ENCODE assay signal across 8 cellular contexts in genomic region chr12:6556496-6556817, GRCh38. TPM values are rescaled to one million over a fixed set of nuclear protein-coding genes. Genes with fewer than 3 reads are reported as not detected.
DNase-seq lines count a peak whose midpoint lies in the region; TF ChIP-seq lines count a peak whose summit lies in the region.
"Not testable (repeated sequence)": the region's sequence is repeated elsewhere in the genome, so short reads cannot be mapped to it uniquely, and the experiment has no call there.

No MANE protein-coding gene starts in this region.

- TF ChIP-seq POLR2A in stomach (IDR thresholded peaks at IDR 0.05): not testable (repeated sequence)

- not testable (repeated sequence) for H3K9me3 Mint-ChIP-seq in HFFc6; T-helper 2 cell treated with Interferon-gamma antibody and Interleukin-4, amounts not matched to agents 5 μg/mL and 100 μg/mL, for 36 hours; activated naive CD4-positive, alpha-beta T cell treated with anti-CD3 and anti-CD28 coated beads, Interleukin-2, amount 10 ng/mL, durations not matched to agents 7 days and 5 days; immature natural killer cell; neural crest cell

- CTCF ChIA-PET in activated naive CD4-positive, alpha-beta T cell treated with anti-CD3 and anti-CD28 coated beads, Interleukin-2, amount 10 ng/mL, durations not matched to agents 7 days and 5 days (lab: Charles Lee): interaction anchor here (0.8 to 15.0 kb wide), 6 partner anchors 11 to 133 kb away, joined by 3 to 128 read pairs (median 11); partner anchors contain the start of genes GAPDH, NOP2 and VAMP1

- H3K4me3 Mint-ChIP-seq in HFFc6 (peak overlapping the region; percentile 98), immature natural killer cell (peak overlapping the region; percentile 88 to 94 (median 92)), neural crest cell (peak overlapping the region; percentile 94)
- peak overlapping the region; percentile 87 for H3K4me3 Mint-ChIP-seq in T-helper 2 cell treated with Interferon-gamma antibody and Interleukin-4, amounts not matched to agents 5 μg/mL and 100 μg/mL, for 36 hours
- H3K4me3 Mint-ChIP-seq in activated naive CD4-positive, alpha-beta T cell treated with anti-CD3 and anti-CD28 coated beads, Interleukin-2, amount 10 ng/mL, durations not matched to agents 7 days and 5 days: peak overlapping the region; percentile 89

- not testable (repeated sequence) for DNase-seq in HFFc6; T-helper 2 cell treated with Interferon-gamma antibody and Interleukin-4, amounts not matched to agents 5 μg/mL and 100 μg/mL, for 36 hours (ENCODE audit: low spot score); activated naive CD4-positive, alpha-beta T cell treated with anti-CD3 and anti-CD28 coated beads, Interleukin-2, amount 10 ng/mL, durations not matched to agents 7 days and 5 days; coronary artery (ENCODE audit: low spot score); immature natural killer cell; neural crest cell (ENCODE audit: low read depth, low spot score); stomach

- H3K27me3 ChIP-seq in BLaER1, stomach: not testable (repeated sequence)

- intact Hi-C loops in stomach (cut with DNase I; ENCODE audit: low total_unique reads): not testable (repeated sequence)

- peaks cover 56% of the 10 kb centered on the region for H3K36me3 ChIP-seq in BLaER1
- peaks cover 33 to 45% (median 43%) of the 10 kb centered on the region in 4 donors for H3K36me3 ChIP-seq in stomach

- H3K9me3 ChIP-seq in BLaER1, stomach: not testable (repeated sequence)

- H3K4me3 ChIP-seq in BLaER1 (peak overlapping the region; percentile 98; the same call in 1 of the 2 replicates), coronary artery (peak overlapping the region; percentile 96), stomach (peak overlapping the region; percentile 68 to 87 (median 72))

- 81 to 89% (median 85%) methylated on average over 7 of the region's 7 CpGs for WGBS in stomach, 5 donors

- peak overlapping the region; percentile 36; the same call in 1 of the 2 replicates for H3K27ac Mint-ChIP-seq in HFFc6
- H3K27ac Mint-ChIP-seq in T-helper 2 cell treated with Interferon-gamma antibody and Interleukin-4, amounts not matched to agents 5 μg/mL and 100 μg/mL, for 36 hours: peak overlapping the region; percentile 15
- H3K27ac Mint-ChIP-seq in activated naive CD4-positive, alpha-beta T cell treated with anti-CD3 and anti-CD28 coated beads, Interleukin-2, amount 10 ng/mL, durations not matched to agents 7 days and 5 days: peak overlapping the region; percentile 78
- H3K27ac Mint-ChIP-seq in immature natural killer cell: peak overlapping the region in 5 of 6 donors; percentile 66 to 84 (median 81)
- H3K27ac Mint-ChIP-seq in neural crest cell (ENCODE audit: unreplicated experiment): not testable (repeated sequence)

- H3K9ac ChIP-seq in BLaER1: not testable (repeated sequence)

- peak overlapping the region; percentile 96 for H3K4me2 ChIP-seq in BLaER1

- not testable (repeated sequence) for TF ChIP-seq CTCF in HFFc6 (IDR thresholded peaks at IDR 0.05); coronary artery (IDR thresholded peaks at IDR 0.05); neural crest cell (conservative IDR thresholded peaks at IDR 0.05); stomach (IDR thresholded peaks at IDR 0.05)

- peaks cover 84% of the 10 kb centered on the region for H4K20me1 ChIP-seq in BLaER1

- H3K4me1 ChIP-seq in BLaER1: peaks cover 58% of the 10 kb centered on the region
- peaks cover 25 to 53% (median 37%) of the 10 kb centered on the region in 4 donors for H3K4me1 ChIP-seq in stomach

- H3K4me1 Mint-ChIP-seq in HFFc6 (ENCODE audit: low read depth) (peaks cover 48% of the 10 kb centered on the region), immature natural killer cell (peaks cover 43 to 49% of the 10 kb centered on the region in 2 donors), neural crest cell (peaks cover 34% of the 10 kb centered on the region)
- peaks cover 45% of the 10 kb centered on the region for H3K4me1 Mint-ChIP-seq in T-helper 2 cell treated with Interferon-gamma antibody and Interleukin-4, amounts not matched to agents 5 μg/mL and 100 μg/mL, for 36 hours (ENCODE audit: low read depth)
- H3K4me1 Mint-ChIP-seq in activated naive CD4-positive, alpha-beta T cell treated with anti-CD3 and anti-CD28 coated beads, Interleukin-2, amount 10 ng/mL, durations not matched to agents 7 days and 5 days: peaks cover 55% of the 10 kb centered on the region

- not testable (repeated sequence) for H3K27me3 Mint-ChIP-seq in HFFc6 (ENCODE audit: insufficient read depth); T-helper 2 cell treated with Interferon-gamma antibody and Interleukin-4, amounts not matched to agents 5 μg/mL and 100 μg/mL, for 36 hours (ENCODE audit: low read depth); activated naive CD4-positive, alpha-beta T cell treated with anti-CD3 and anti-CD28 coated beads, Interleukin-2, amount 10 ng/mL, durations not matched to agents 7 days and 5 days; neural crest cell (ENCODE audit: low read depth)
- peaks cover 2 to 12% (median 4%) of the 10 kb centered on the region in 3 donors for H3K27me3 Mint-ChIP-seq in immature natural killer cell (ENCODE audit: low read depth in 3 of 3)

- not testable (repeated sequence) for TF ChIP-seq EP300 in stomach (IDR thresholded peaks at IDR 0.05)

- not testable (repeated sequence) for H3K27ac ChIP-seq in BLaER1
- H3K27ac ChIP-seq in coronary artery (peak overlapping the region; percentile 83 to 91), stomach (peak overlapping the region in 4 of 5 donors; percentile 56 to 86 (median 82))

- H3K36me3 Mint-ChIP-seq in HFFc6 (ENCODE audit: low read depth): peaks cover 28% of the 10 kb centered on the region
- peaks cover 56% of the 10 kb centered on the region for H3K36me3 Mint-ChIP-seq in T-helper 2 cell treated with Interferon-gamma antibody and Interleukin-4, amounts not matched to agents 5 μg/mL and 100 μg/mL, for 36 hours (ENCODE audit: low read depth)
- peaks cover 41% of the 10 kb centered on the region for H3K36me3 Mint-ChIP-seq in activated naive CD4-positive, alpha-beta T cell treated with anti-CD3 and anti-CD28 coated beads, Interleukin-2, amount 10 ng/mL, durations not matched to agents 7 days and 5 days
- peaks cover 8 to 16% (median 15%) of the 10 kb centered on the region in 3 donors for H3K36me3 Mint-ChIP-seq in immature natural killer cell
- H3K36me3 Mint-ChIP-seq in neural crest cell (ENCODE audit: low read depth): peaks cover 19% of the 10 kb centered on the region

RNA-seq across cellular contexts. Expression of gene IFFO1, which starts 0.6 kb away (rescaled TPM):
- 10 to 100 TPM; 25.9 to 35.6 (median 29.2) TPM for total RNA-seq in HFFc6 (2021; fragmentation: NEBNext Ultra II Directional; extraction: Animal tissue kit (Norgen Biotek cat#: 25700))
- 10 to 100 TPM in 1 of 3 donors, 1 to 10 TPM in 2; 1.9 to 13.0 (median 3.1) TPM for polyA plus RNA-seq in immature natural killer cell
- total RNA-seq in neural crest cell: 27.2 and 28.9 TPM in 2 replicates
- total RNA-seq in stomach: 10 to 100 TPM in 1 of 5 donors, 1 to 10 TPM in 4; 1.4 to 14.0 (median 3.2) TPM
- polyA plus RNA-seq in stomach: 1 to 10 TPM; 2.7 to 9.1 (median 3.4) TPM

RNA-seq across cellular contexts. Expression of gene NOP2, which starts 11.6 kb away (rescaled TPM):
- 10 to 100 TPM; 39.5 to 60.5 (median 42.6) TPM for total RNA-seq in HFFc6 (2021; fragmentation: NEBNext Ultra II Directional; extraction: Animal tissue kit (Norgen Biotek cat#: 25700))
- polyA plus RNA-seq in immature natural killer cell: 10 to 100 TPM; 11.3 to 30.8 (median 18.0) TPM
- 73.3 and 75.1 TPM in 2 replicates for total RNA-seq in neural crest cell
- total RNA-seq in stomach: 100 to 1,000 TPM in 1 of 5 donors, 10 to 100 TPM in 4; 16.3 to 231 (median 30.0) TPM
- polyA plus RNA-seq in stomach: 10 to 100 TPM; 19.5 to 27.4 (median 19.7) TPM

RNA-seq across cellular contexts. Expression of gene GAPDH, which starts 22.1 kb away (rescaled TPM):
- total RNA-seq in HFFc6 (2021; fragmentation: NEBNext Ultra II Directional; extraction: Animal tissue kit (Norgen Biotek cat#: 25700)): 1,000 to 10,000 TPM; 6,263 to 7,539 (median 6,900) TPM
- 1,000 to 10,000 TPM; 1,615 to 2,185 (median 1,854) TPM for polyA plus RNA-seq in immature natural killer cell
- total RNA-seq in neural crest cell: 3,867 and 3,984 TPM in 2 replicates
- 1,000 to 10,000 TPM in 4 of 5 donors, 100 to 1,000 TPM in 1; 579 to 1,258 (median 1,242) TPM for total RNA-seq in stomach
- polyA plus RNA-seq in stomach: 1,000 to 10,000 TPM; 1,352 to 2,765 (median 1,815) TPM

RNA-seq across cellular contexts. Expression of gene CHD4, which starts 50.7 kb away (rescaled TPM):
- total RNA-seq in HFFc6 (2021; fragmentation: NEBNext Ultra II Directional; extraction: Animal tissue kit (Norgen Biotek cat#: 25700)): 100 to 1,000 TPM; 167 to 193 (median 183) TPM
- polyA plus RNA-seq in immature natural killer cell (10 to 100 TPM; 13.6 to 59.5 (median 20.7) TPM), stomach (100 to 1,000 TPM; 105 to 139 (median 111) TPM)
- total RNA-seq in neural crest cell (476 and 492 TPM in 2 replicates), stomach (100 to 1,000 TPM; 169 to 315 (median 202) TPM)
